Comparison of ENCODE assay signal across 30 cellular contexts in the genomic region with DNA sequence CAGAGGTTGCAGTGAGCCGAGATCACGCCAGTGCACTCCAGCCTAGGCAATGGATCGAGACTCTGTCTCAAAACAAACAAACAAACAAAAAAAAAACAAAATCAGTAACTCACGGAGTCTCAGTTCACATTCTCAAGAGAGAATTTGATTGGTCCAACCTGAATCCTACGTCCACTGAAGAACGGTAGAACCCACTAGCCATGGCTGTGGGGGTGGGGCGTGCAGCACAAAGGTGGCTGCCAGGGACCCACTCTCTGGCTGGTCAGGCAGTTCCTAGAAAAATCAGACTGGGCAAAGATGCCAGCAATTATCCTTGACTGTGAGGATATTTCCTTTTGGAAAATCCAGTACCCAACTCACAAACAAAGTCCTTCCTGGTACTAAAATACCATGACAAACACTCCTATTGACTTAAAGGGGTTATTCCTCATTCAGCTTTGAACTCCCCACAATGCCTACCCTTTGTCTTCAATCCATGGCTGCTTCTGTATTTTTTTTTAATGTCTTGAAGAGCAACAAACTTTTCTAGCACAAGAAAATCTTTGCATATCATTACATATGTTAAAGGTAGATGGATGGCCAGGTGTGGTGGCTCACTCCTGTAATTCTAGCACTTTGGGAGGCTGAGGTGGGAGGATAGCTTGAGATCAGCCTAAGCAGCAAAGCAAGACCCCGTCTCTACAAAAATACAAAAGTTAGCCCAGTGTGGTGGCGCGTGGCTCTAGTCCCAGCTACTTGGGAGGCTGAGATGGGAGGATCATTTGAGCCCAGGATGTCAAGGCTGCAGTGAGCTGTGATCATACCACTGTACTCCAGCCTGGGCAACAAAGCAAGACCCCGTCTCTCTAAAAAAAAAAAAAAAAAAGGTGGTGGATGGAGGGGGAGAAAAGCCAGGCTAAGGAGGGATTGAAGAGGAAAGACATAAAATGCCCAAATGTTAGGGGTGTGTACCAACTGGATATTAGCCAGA.
"Had no signal": no experiment of that assay in that cellular context is flagged by ENCODE, and none has a peak within 500 bp of the region (broad histone marks: within the 10 kb centered on the region; RNA-seq: fewer than 3 reads in every experiment).

No MANE protein-coding gene starts in this region.

- H3K27ac Mint-ChIP-seq: naive B cell; naive thymus-derived CD8-positive, alpha-beta T cell; natural killer cell treated with Interleukin-12 subunit alpha and Interleukin-12 subunit beta and Interleukin-15 and Interleukin-18, amount 100 ng/mL, for 72 hours; nephron progenitor cell; neural progenitor cell; progenitor cell of endocrine pancreas; stimulated activated memory B cell treated with anti-CD40 and anti-IgM and Interleukin-4, amounts not matched to agents 10 μg/mL and 1 μg/mL and 100 μg/mL, for 72 hours; stimulated activated naive CD8-positive, alpha-beta T cell treated with anti-CD3 and anti-CD28 coated beads, Interleukin-15, amount 100 ng/mL, for 72 hours; type B pancreatic cell had no signal

- H3K4me1 ChIP-seq: neural progenitor cell, parathyroid adenoma, psoas muscle, upper lobe of right lung, uterus had no signal

- H2AFZ ChIP-seq: neural progenitor cell, parathyroid adenoma had no signal

- H3K9me3 Mint-ChIP-seq: natural killer cell treated with Interleukin-12 subunit alpha and Interleukin-12 subunit beta and Interleukin-15 and Interleukin-18, amount 100 ng/mL, for 72 hours; nephron progenitor cell; stimulated activated memory B cell treated with anti-CD40 and anti-IgM and Interleukin-4, amounts not matched to agents 10 μg/mL and 1 μg/mL and 100 μg/mL, for 72 hours; stimulated activated naive CD8-positive, alpha-beta T cell treated with anti-CD3 and anti-CD28 coated beads, Interleukin-15, amount 100 ng/mL, for 72 hours; type B pancreatic cell had no signal

- ATAC-seq: naive thymus-derived CD8-positive, alpha-beta T cell; natural killer cell treated with Interleukin-12 subunit alpha and Interleukin-12 subunit beta and Interleukin-15 and Interleukin-18, amount 100 ng/mL, for 72 hours; psoas muscle; right cardiac atrium; sciatic nerve; stimulated activated memory B cell treated with anti-CD40 and anti-IgM and Interleukin-4, amounts not matched to agents 10 μg/mL and 1 μg/mL and 100 μg/mL, for 72 hours; stimulated activated naive CD8-positive, alpha-beta T cell treated with anti-CD3 and anti-CD28 coated beads, Interleukin-15, amount 100 ng/mL, for 72 hours; stimulated activated naive CD8-positive, alpha-beta T cell treated with anti-CD3 and anti-CD28 coated beads, Interleukin-15, Interleukin-2, amounts not matched to agents 100 U/mL and 50 U/mL, for 24 hours; upper lobe of right lung had no signal

- H3K9me3 ChIP-seq: ovary, psoas muscle, suprapubic skin, testis, tibial artery, transverse colon, upper lobe of right lung, uterus had no signal

- H3K27me3 ChIP-seq: neural progenitor cell, ovary, suprapubic skin, testis, tibial artery, transverse colon, upper lobe of right lung, uterus had no signal

- DNase-seq: naive B cell; naive thymus-derived CD8-positive, alpha-beta T cell; nephron progenitor cell; occipital lobe; ovary; psoas muscle; right cardiac atrium; stimulated activated CD4-positive, alpha-beta T cell treated with anti-CD3 and anti-CD28 coated beads, Interleukin-12 subunit alpha, Interleukin-12 subunit beta, amount 100 ng/mL, for 4 hours; stimulated activated CD4-positive, alpha-beta T cell treated with anti-CD3 and anti-CD28 coated beads, Interleukin-1b, Interleukin-23, amount 100 ng/mL, for 48 hours; stimulated activated CD4-positive, alpha-beta T cell treated with anti-CD3 and anti-CD28 coated beads, Interleukin-4, amount 100 ng/mL, for 1 hour; stimulated activated CD4-positive, alpha-beta T cell treated with anti-CD3 and anti-CD28 coated beads, Interleukin-4, amount 100 ng/mL, for 4 hours; stimulated activated CD8-positive, alpha-beta memory T cell treated with anti-CD3 and anti-CD28 coated beads, Interleukin-4, amount 100 ng/mL, for 48 hours; stimulated activated naive CD4-positive, alpha-beta T cell; stimulated activated naive CD8-positive, alpha-beta T cell treated with anti-CD3 and anti-CD28 coated beads, Interleukin-15, amount 100 ng/mL, for 72 hours; stimulated activated naive CD8-positive, alpha-beta T cell treated with anti-CD3 and anti-CD28 coated beads, Interleukin-15, Interleukin-2, amounts not matched to agents 100 U/mL and 50 U/mL, for 24 hours; substantia nigra; testis; tibial artery; transverse colon; upper lobe of right lung; uterus had no signal

- H3K4me2 ChIP-seq: neural progenitor cell had no signal

- H3K36me3 ChIP-seq: neural progenitor cell, ovary, suprapubic skin, tibial artery, transverse colon, upper lobe of right lung, uterus had no signal

- H3K27ac ChIP-seq: neural progenitor cell, ovary, parathyroid adenoma, psoas muscle, skin epidermis, suprapubic skin, testis, tibial artery, transverse colon, upper lobe of right lung, uterus had no signal

- H3K79me2 ChIP-seq: parathyroid adenoma had no signal

- H3K4me3 ChIP-seq: neural progenitor cell, ovary, psoas muscle, skin epidermis, suprapubic skin, testis, tibial artery, transverse colon, upper lobe of right lung, uterus had no signal

- H3K36me3 Mint-ChIP-seq: naive B cell; natural killer cell treated with Interleukin-12 subunit alpha and Interleukin-12 subunit beta and Interleukin-15 and Interleukin-18, amount 100 ng/mL, for 72 hours; stimulated activated memory B cell treated with anti-CD40 and anti-IgM and Interleukin-4, amounts not matched to agents 10 μg/mL and 1 μg/mL and 100 μg/mL, for 72 hours had no signal

- H3K4me3 Mint-ChIP-seq: natural killer cell treated with Interleukin-12 subunit alpha and Interleukin-12 subunit beta and Interleukin-15 and Interleukin-18, amount 100 ng/mL, for 72 hours; nephron progenitor cell; neural progenitor cell; stimulated activated memory B cell treated with anti-CD40 and anti-IgM and Interleukin-4, amounts not matched to agents 10 μg/mL and 1 μg/mL and 100 μg/mL, for 72 hours; stimulated activated naive CD8-positive, alpha-beta T cell treated with anti-CD3 and anti-CD28 coated beads, Interleukin-15, amount 100 ng/mL, for 72 hours; type B pancreatic cell had no signal

- H3K27me3 Mint-ChIP-seq: natural killer cell treated with Interleukin-12 subunit alpha and Interleukin-12 subunit beta and Interleukin-15 and Interleukin-18, amount 100 ng/mL, for 72 hours; progenitor cell of endocrine pancreas; stimulated activated memory B cell treated with anti-CD40 and anti-IgM and Interleukin-4, amounts not matched to agents 10 μg/mL and 1 μg/mL and 100 μg/mL, for 72 hours; stimulated activated naive CD8-positive, alpha-beta T cell treated with anti-CD3 and anti-CD28 coated beads, Interleukin-15, amount 100 ng/mL, for 72 hours had no signal
